In the genomic region with DNA sequence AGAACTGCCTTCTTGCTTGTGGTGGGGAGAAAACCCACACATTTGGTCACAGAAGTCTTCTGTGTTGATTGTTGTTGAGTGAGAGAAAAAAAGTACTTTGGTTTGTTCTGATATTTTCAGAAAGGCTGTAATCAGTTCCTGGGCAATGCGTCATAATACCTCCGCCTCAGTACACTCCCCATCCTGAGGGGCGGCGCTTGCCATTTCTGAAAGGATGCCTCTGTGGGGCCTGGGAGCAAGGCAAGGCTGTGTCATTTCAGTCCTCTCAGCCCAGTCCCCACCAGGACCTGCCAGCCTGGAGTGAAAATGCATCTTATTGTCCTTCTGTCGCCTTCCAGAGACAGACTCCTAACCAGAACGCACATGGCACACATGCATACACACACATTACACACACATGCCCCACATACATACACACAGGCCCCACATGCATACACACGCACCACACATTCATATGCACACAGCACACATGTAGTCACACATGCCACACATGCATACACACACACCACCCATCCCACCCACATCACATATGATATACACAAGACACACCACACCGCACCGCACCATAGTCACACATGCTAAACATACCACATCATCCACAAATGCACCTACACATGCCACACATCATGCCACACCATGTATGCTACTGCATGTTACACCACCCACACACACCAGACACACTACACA, we compare ENCODE assay signal across 1 cellular context.
TF ChIP-seq lines count a peak whose summit lies in the region.

No MANE protein-coding gene starts in this region.

TF ChIP-seq in K562, 482 proteins besides CTCF, POLR2A, EP300 and RAD21:
- TF ChIP-seq RFX7 (CRISPR knock-in tag; IDR thresholded peaks at IDR 0.05) (no peak), KDM4B (IDR thresholded peaks at IDR 0.05; ENCODE audit: borderline replicate concordance in 2 of 2, low read depth in 1 of 2) (no peak), GATAD2A (IDR thresholded peaks at IDR 0.05) (no peak)
- TF ChIP-seq, protein P1, sequence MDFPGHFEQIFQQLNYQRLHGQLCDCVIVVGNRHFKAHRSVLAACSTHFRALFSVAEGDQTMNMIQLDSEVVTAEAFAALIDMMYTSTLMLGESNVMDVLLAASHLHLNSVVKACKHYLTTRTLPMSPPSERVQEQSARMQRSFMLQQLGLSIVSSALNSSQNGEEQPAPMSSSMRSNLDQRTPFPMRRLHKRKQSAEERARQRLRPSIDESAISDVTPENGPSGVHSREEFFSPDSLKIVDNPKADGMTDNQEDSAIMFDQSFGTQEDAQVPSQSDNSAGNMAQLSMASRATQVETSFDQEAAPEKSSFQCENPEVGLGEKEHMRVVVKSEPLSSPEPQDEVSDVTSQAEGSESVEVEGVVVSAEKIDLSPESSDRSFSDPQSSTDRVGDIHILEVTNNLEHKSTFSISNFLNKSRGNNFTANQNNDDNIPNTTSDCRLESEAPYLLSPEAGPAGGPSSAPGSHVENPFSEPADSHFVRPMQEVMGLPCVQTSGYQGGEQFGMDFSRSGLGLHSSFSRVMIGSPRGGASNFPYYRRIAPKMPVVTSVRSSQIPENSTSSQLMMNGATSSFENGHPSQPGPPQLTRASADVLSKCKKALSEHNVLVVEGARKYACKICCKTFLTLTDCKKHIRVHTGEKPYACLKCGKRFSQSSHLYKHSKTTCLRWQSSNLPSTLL (IDR thresholded peaks at IDR 0.05) = no peak
- TF ChIP-seq, protein P2, sequence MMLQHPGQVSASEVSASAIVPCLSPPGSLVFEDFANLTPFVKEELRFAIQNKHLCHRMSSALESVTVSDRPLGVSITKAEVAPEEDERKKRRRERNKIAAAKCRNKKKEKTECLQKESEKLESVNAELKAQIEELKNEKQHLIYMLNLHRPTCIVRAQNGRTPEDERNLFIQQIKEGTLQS (IDR thresholded peaks at IDR 0.05) = no peak
- TF ChIP-seq, protein P2 (CRISPR knock-in tag; conservative IDR thresholded peaks at IDR 0.05) = no peak
